9 cellular contexts compared by ENCODE assay signal in genomic region chr9:106286249-106286648, GRCh38.
DNase-seq lines count a peak whose midpoint lies in the region; ATAC-seq and TF ChIP-seq lines count a peak whose summit lies in the region.
"Had no signal": no experiment of that assay in that cellular context is flagged by ENCODE, and none has a peak within 500 bp of the region (broad histone marks: within the 10 kb centered on the region; RNA-seq: fewer than 3 reads in every experiment).

No MANE protein-coding gene starts in this region.

- DNase-seq in CMK (ENCODE audit: low read depth) = peak; percentile 24
- peak; percentile 5 for DNase-seq in HuH-7 (ENCODE audit: low spot score)
- peak; percentile 12 for DNase-seq in kidney tubule cell (ENCODE audit: low spot score)
- DNase-seq: T-cell had no signal

- no peak for TF ChIP-seq POLR2A in GM18505 (IDR thresholded peaks at IDR 0.05; ENCODE audit: borderline replicate concordance, extremely low read depth, insufficient read depth, insufficient read length)

- peak; percentile 83 for ATAC-seq in SK-N-SH treated with all-trans-retinoic acid at 6 μM for 48 hours
- no peak for ATAC-seq in HG02610 (IDR thresholded peaks at IDR 0.05; ENCODE audit: unreplicated experiment)
- ATAC-seq in GM21723 (IDR thresholded peaks at IDR 0.05; ENCODE audit: unreplicated experiment) = no peak
- ATAC-seq in GM18505 (IDR thresholded peaks at IDR 0.05; ENCODE audit: unreplicated experiment) = no peak
- ATAC-seq in HG03565 (IDR thresholded peaks at IDR 0.05; ENCODE audit: unreplicated experiment) = no peak
- ATAC-seq: T-cell had no signal

TF ChIP-seq in SK-N-SH treated with all-trans-retinoic acid at 6 μM for 48 hours, 23 proteins besides CTCF, POLR2A, EP300 and RAD21:
- TF ChIP-seq TCF4 (CRISPR knock-in tag; IDR thresholded peaks at IDR 0.05; ENCODE audit: borderline replicate concordance) (0 out of 2 replicates have a peak, but pooled peaks have one; percentile 15), GLIS3 (CRISPR knock-in tag; IDR thresholded peaks at IDR 0.05) (no peak)
